In genomic region chr12:53241623-53242412, GRCh38 we compare ENCODE assay signal across 1 cellular context.
TF ChIP-seq lines count a peak whose summit lies in the region.

No MANE protein-coding gene starts in this region.

TF ChIP-seq in GM12878, 131 proteins besides CTCF, POLR2A, EP300 and RAD21:
- TF ChIP-seq REST (IDR thresholded peaks at IDR 0.05; ENCODE audit: low read depth, low read length) (no peak), ZBTB40 (IDR thresholded peaks at IDR 0.05; ENCODE audit: borderline replicate concordance) (no peak), RBBP5 (conservative IDR thresholded peaks at IDR 0.05) (no peak), BCL11A (IDR thresholded peaks at IDR 0.05; ENCODE audit: low read depth, low read length) (no peak), SUZ12 (IDR thresholded peaks at IDR 0.05; ENCODE audit: unreplicated experiment) (no peak), RCOR1 (conservative IDR thresholded peaks at IDR 0.05; ENCODE audit: low read depth, low read length) (no peak), RUNX3 (IDR thresholded peaks at IDR 0.05; ENCODE audit: low read length) (no peak), SMARCA5 (IDR thresholded peaks at IDR 0.05) (no peak), JUNB (IDR thresholded peaks at IDR 0.05) (no peak), PAX8 (IDR thresholded peaks at IDR 0.05) (no peak), ZBTB11 (CRISPR knock-in tag; IDR thresholded peaks at IDR 0.05) (no peak), TARDBP (IDR thresholded peaks at IDR 0.05; ENCODE audit: borderline replicate concordance) (no peak), CBX3 (IDR thresholded peaks at IDR 0.05; ENCODE audit: borderline replicate concordance, low read depth) (no peak), ZNF207 (IDR thresholded peaks at IDR 0.05; ENCODE audit: borderline replicate concordance) (no peak), CUX1 (IDR thresholded peaks at IDR 0.05; ENCODE audit: insufficient replicate concordance, low read depth, low read length) (no peak), SMAD5 (IDR thresholded peaks at IDR 0.05; ENCODE audit: low read depth) (no peak)
- TF ChIP-seq, protein P1, sequence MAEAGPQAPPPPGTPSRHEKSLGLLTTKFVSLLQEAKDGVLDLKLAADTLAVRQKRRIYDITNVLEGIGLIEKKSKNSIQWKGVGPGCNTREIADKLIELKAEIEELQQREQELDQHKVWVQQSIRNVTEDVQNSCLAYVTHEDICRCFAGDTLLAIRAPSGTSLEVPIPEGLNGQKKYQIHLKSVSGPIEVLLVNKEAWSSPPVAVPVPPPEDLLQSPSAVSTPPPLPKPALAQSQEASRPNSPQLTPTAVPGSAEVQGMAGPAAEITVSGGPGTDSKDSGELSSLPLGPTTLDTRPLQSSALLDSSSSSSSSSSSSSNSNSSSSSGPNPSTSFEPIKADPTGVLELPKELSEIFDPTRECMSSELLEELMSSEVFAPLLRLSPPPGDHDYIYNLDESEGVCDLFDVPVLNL (IDR thresholded peaks at IDR 0.05; ENCODE audit: low read depth, low read length) = no peak
- TF ChIP-seq, protein P2, sequence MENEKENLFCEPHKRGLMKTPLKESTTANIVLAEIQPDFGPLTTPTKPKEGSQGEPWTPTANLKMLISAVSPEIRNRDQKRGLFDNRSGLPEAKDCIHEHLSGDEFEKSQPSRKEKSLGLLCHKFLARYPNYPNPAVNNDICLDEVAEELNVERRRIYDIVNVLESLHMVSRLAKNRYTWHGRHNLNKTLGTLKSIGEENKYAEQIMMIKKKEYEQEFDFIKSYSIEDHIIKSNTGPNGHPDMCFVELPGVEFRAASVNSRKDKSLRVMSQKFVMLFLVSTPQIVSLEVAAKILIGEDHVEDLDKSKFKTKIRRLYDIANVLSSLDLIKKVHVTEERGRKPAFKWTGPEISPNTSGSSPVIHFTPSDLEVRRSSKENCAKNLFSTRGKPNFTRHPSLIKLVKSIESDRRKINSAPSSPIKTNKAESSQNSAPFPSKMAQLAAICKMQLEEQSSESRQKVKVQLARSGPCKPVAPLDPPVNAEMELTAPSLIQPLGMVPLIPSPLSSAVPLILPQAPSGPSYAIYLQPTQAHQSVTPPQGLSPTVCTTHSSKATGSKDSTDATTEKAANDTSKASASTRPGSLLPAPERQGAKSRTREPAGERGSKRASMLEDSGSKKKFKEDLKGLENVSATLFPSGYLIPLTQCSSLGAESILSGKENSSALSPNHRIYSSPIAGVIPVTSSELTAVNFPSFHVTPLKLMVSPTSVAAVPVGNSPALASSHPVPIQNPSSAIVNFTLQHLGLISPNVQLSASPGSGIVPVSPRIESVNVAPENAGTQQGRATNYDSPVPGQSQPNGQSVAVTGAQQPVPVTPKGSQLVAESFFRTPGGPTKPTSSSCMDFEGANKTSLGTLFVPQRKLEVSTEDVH (IDR thresholded peaks at IDR 0.05; ENCODE audit: low read depth, partially characterized antibody) = no peak
- TF ChIP-seq, protein P3, sequence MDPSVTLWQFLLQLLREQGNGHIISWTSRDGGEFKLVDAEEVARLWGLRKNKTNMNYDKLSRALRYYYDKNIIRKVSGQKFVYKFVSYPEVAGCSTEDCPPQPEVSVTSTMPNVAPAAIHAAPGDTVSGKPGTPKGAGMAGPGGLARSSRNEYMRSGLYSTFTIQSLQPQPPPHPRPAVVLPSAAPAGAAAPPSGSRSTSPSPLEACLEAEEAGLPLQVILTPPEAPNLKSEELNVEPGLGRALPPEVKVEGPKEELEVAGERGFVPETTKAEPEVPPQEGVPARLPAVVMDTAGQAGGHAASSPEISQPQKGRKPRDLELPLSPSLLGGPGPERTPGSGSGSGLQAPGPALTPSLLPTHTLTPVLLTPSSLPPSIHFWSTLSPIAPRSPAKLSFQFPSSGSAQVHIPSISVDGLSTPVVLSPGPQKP (IDR thresholded peaks at IDR 0.05; ENCODE audit: low read depth, low read length) = no peak
